10 cellular contexts compared by ENCODE assay signal in genomic region chr17:69358688-69359596, GRCh38. TPM values are rescaled to one million over a fixed set of nuclear protein-coding genes. Genes with fewer than 3 reads are reported as not detected.
DNase-seq lines count a peak whose midpoint lies in the region; ATAC-seq, FAIRE-seq and TF ChIP-seq lines count a peak whose summit lies in the region.
"Had no signal": no experiment of that assay in that cellular context is flagged by ENCODE, and none has a peak within 500 bp of the region (broad histone marks: within the 10 kb centered on the region; RNA-seq: fewer than 3 reads in every experiment).

No MANE protein-coding gene starts in this region.

- peak; percentile 30 for ATAC-seq in activated CD8-positive, alpha-beta memory T cell treated with anti-CD3 and anti-CD28 coated beads, Interleukin-2, amount 10 ng/mL, durations not matched to agents 7 days and 5 days
- ATAC-seq in GM12878 = peak; percentile 72
- ATAC-seq in stimulated activated naive B cell treated with anti-CD40 and anti-IgM and Interleukin-4, amounts not matched to agents 10 μg/mL and 1 μg/mL and 100 μg/mL, for 72 hours (replicated peaks) = peak; percentile 57 to 60
- no peak for ATAC-seq in HG02885 (IDR thresholded peaks at IDR 0.05; ENCODE audit: poor library complexity, unreplicated experiment)
- no peak for ATAC-seq in psoas muscle

- H3K4me2 ChIP-seq in GM12878 (ENCODE audit: control insufficient read depth, insufficient read depth) = no peak overlapping the region

- in situ Hi-C loops in GM12878 (cut with MboI) = no loop called here

- no peaks in the 10 kb centered on the region for H4K20me1 ChIP-seq in GM12878 (ENCODE audit: control insufficient read depth, insufficient read depth)

- H3K4me1 Mint-ChIP-seq in activated CD8-positive, alpha-beta memory T cell treated with anti-CD3 and anti-CD28 coated beads, Interleukin-2, amount 10 ng/mL, durations not matched to agents 7 days and 5 days = peaks cover 10% of the 10 kb centered on the region
- H3K4me1 Mint-ChIP-seq in stimulated activated naive B cell treated with anti-CD40 and anti-IgM and Interleukin-4, amounts not matched to agents 10 μg/mL and 1 μg/mL and 100 μg/mL, for 72 hours = no peaks in the 10 kb centered on the region

- POLR2A ChIA-PET in GM12878 (lab: Charles Lee) = no interaction called here

- H3K79me2 ChIP-seq in GM12878 (ENCODE audit: control insufficient read depth, insufficient read depth, low read length) = no peaks in the 10 kb centered on the region

- no peaks in the 10 kb centered on the region for H3K36me3 Mint-ChIP-seq in activated CD8-positive, alpha-beta memory T cell treated with anti-CD3 and anti-CD28 coated beads, Interleukin-2, amount 10 ng/mL, durations not matched to agents 7 days and 5 days
- H3K36me3 Mint-ChIP-seq in stimulated activated naive B cell treated with anti-CD40 and anti-IgM and Interleukin-4, amounts not matched to agents 10 μg/mL and 1 μg/mL and 100 μg/mL, for 72 hours = no peaks in the 10 kb centered on the region

- TF ChIP-seq EP300 in GM12878 (IDR thresholded peaks at IDR 0.05; ENCODE audit: borderline replicate concordance in 1 of 2, control insufficient read depth in 1 of 2, low read depth in 2 of 2, low read length in 2 of 2) = no peak

- H3K27ac Mint-ChIP-seq in activated CD8-positive, alpha-beta memory T cell treated with anti-CD3 and anti-CD28 coated beads, Interleukin-2, amount 10 ng/mL, durations not matched to agents 7 days and 5 days = no peak overlapping the region
- H3K27ac Mint-ChIP-seq in stimulated activated naive B cell treated with anti-CD40 and anti-IgM and Interleukin-4, amounts not matched to agents 10 μg/mL and 1 μg/mL and 100 μg/mL, for 72 hours = no peak overlapping the region

- H3K27ac ChIP-seq in GM12878 (ENCODE audit: control insufficient read depth, insufficient read depth) = no peak overlapping the region
- H3K27ac ChIP-seq in psoas muscle = no peak overlapping the region

- no peak overlapping the region for H2AFZ ChIP-seq in GM12878 (ENCODE audit: control insufficient read depth, low read depth, low read length)

- TF ChIP-seq RAD21 in GM12878 (IDR thresholded peaks at IDR 0.05; ENCODE audit: insufficient read depth, low read depth, low read length) = peak; percentile 52

- peak; percentile 72 for FAIRE-seq in GM12878 (lab: Jason Lieb, UNC)

- no peaks in the 10 kb centered on the region for H3K9me3 Mint-ChIP-seq in activated CD8-positive, alpha-beta memory T cell treated with anti-CD3 and anti-CD28 coated beads, Interleukin-2, amount 10 ng/mL, durations not matched to agents 7 days and 5 days (ENCODE audit: low read depth)
- H3K9me3 Mint-ChIP-seq in stimulated activated naive B cell treated with anti-CD40 and anti-IgM and Interleukin-4, amounts not matched to agents 10 μg/mL and 1 μg/mL and 100 μg/mL, for 72 hours = no peaks in the 10 kb centered on the region

- CTCF ChIA-PET in activated CD8-positive, alpha-beta memory T cell treated with anti-CD3 and anti-CD28 coated beads, Interleukin-2, amount 10 ng/mL, durations not matched to agents 7 days and 5 days (lab: Charles Lee) = interaction anchor here (0.6 to 2.5 kb wide), 10 partner anchors 9 to 165 kb away, joined by 3 to 11 read pairs (median 4); partner anchors contain the start of genes ABCA5 and MAP2K6
- CTCF ChIA-PET in GM12878 (lab: Yijun Ruan, JAX) = interaction anchor here (0.8 to 4.5 kb wide), 5 partner anchors 35 to 166 kb away, joined by 3 to 18 read pairs (median 4); no protein-coding TSS in a partner anchor

- no TSS peak for BruUV-seq in GM12878 (replicated peaks; lab: Mats Ljungman, UMichigan)

- no peaks in the 10 kb centered on the region for H3K9me3 ChIP-seq in GM12878 (replicated peaks; ENCODE audit: control insufficient read depth, insufficient read depth, low read length)
- no peaks in the 10 kb centered on the region for H3K9me3 ChIP-seq in psoas muscle
- H3K9me3 ChIP-seq: MG63 had no signal

- no peaks in the 10 kb centered on the region for H3K27me3 ChIP-seq in GM12878 (replicated peaks in 1 of 2; ENCODE audit: control insufficient read depth in 2 of 2, insufficient read depth in 2 of 2, low read length in 1 of 2)
- no peaks in the 10 kb centered on the region for H3K27me3 ChIP-seq in psoas muscle (ENCODE audit: insufficient read depth in 3 of 3, low read length in 2 of 3)
- H3K27me3 ChIP-seq: MG63 had no signal

- DNase-seq in activated CD8-positive, alpha-beta memory T cell treated with anti-CD3 and anti-CD28 coated beads, Interleukin-2, amount 10 ng/mL, durations not matched to agents 7 days and 5 days = peak; percentile 47
- no peak for DNase-seq in activated CD8-positive, alpha-beta memory T cell treated with anti-CD3 and anti-CD28 coated beads, Interleukin-2, amount 50 U/mL, for 48 hours
- DNase-seq in LNCaP clone FGC (ENCODE audit: low read depth) (no peak), GM12878 (ENCODE audit: low read depth, low spot score) (peak; percentile 4), psoas muscle (no peak)
- DNase-seq in stimulated activated naive B cell treated with anti-CD40 and anti-IgM and Interleukin-4, amounts not matched to agents 10 μg/mL and 1 μg/mL and 100 μg/mL, for 72 hours = no peak
- no peak for DNase-seq in stimulated activated CD8-positive, alpha-beta memory T cell treated with anti-CD3 and anti-CD28 coated beads, Interleukin-4, amount 100 ng/mL, for 48 hours
- DNase-seq: C1 segment of cervical spinal cord, MG63 had no signal

- H3K4me3 Mint-ChIP-seq in activated CD8-positive, alpha-beta memory T cell treated with anti-CD3 and anti-CD28 coated beads, Interleukin-2, amount 10 ng/mL, durations not matched to agents 7 days and 5 days = no peak overlapping the region
- H3K4me3 Mint-ChIP-seq in stimulated activated naive B cell treated with anti-CD40 and anti-IgM and Interleukin-4, amounts not matched to agents 10 μg/mL and 1 μg/mL and 100 μg/mL, for 72 hours = no peak overlapping the region

- WGBS in GM12878 (ENCODE audit: insufficient coverage, insufficient replicate concordance, low lambda C conversion rate, missing lambda C conversion rate) = 40% methylated on average over 3 of the region's 3 CpGs
- WGBS in psoas muscle, 3 donors = 81 to 86% (median 83%) methylated on average over 3 of the region's 3 CpGs

- SMC1A ChIA-PET in GM12878 (lab: Charles Lee; ENCODE audit: uncharacterized antibody, unreplicated experiment) = interaction anchor here (1.4 to 1.7 kb wide), 2 partner anchors 24 to 37 kb away, joined by 4 to 7 read pairs; no protein-coding TSS in a partner anchor

- RAD21 ChIA-PET in GM12878 (lab: Charles Lee; ENCODE audit: unreplicated experiment) = interaction anchor here (1.2 to 1.3 kb wide), 2 partner anchors 36 to 165 kb away, joined by 3 to 4 read pairs; no protein-coding TSS in a partner anchor

- TF ChIP-seq POLR2A in GM12878 (IDR thresholded peaks at IDR 0.05; ENCODE audit: low read depth, low read length) = no peak

- no peaks in the 10 kb centered on the region for H3K36me3 ChIP-seq in GM12878 (ENCODE audit: control insufficient read depth in 2 of 2, insufficient read depth in 2 of 2, low read length in 1 of 2)
- no peaks in the 10 kb centered on the region for H3K36me3 ChIP-seq in psoas muscle (ENCODE audit: insufficient read depth in 1 of 2, low read depth in 1 of 2)
- H3K36me3 ChIP-seq: MG63 had no signal

- H3K4me3 ChIP-seq in LNCaP clone FGC (ENCODE audit: low read depth, low read length) (no peak overlapping the region), GM12878 (no peak overlapping the region), psoas muscle (no peak overlapping the region)
- H3K4me3 ChIP-seq: MG63 had no signal

- no peak overlapping the region for H3K9ac ChIP-seq in GM12878 (ENCODE audit: control insufficient read depth, insufficient read depth, low read length)

- peaks cover 6% of the 10 kb centered on the region for H3K27me3 Mint-ChIP-seq in activated CD8-positive, alpha-beta memory T cell treated with anti-CD3 and anti-CD28 coated beads, Interleukin-2, amount 10 ng/mL, durations not matched to agents 7 days and 5 days
- H3K27me3 Mint-ChIP-seq in stimulated activated naive B cell treated with anti-CD40 and anti-IgM and Interleukin-4, amounts not matched to agents 10 μg/mL and 1 μg/mL and 100 μg/mL, for 72 hours = peaks cover 11 to 30% of the 10 kb centered on the region in 2 donors

- intact Hi-C loops in GM12878 (cut with micrococcal nuclease; ENCODE audit: unreplicated experiment) = no loop called here
- intact Hi-C loops in psoas muscle (cut with DNase I) = loop anchor here in 1 of 2 donors (10.0 kb wide), 1 partner anchor 146 kb away; no protein-coding TSS in a partner anchor

- H3K4me1 ChIP-seq in GM12878 (ENCODE audit: control insufficient read depth, insufficient read depth, low read length) (no peaks in the 10 kb centered on the region), psoas muscle (peaks cover 6% of the 10 kb centered on the region)

- TF ChIP-seq CTCF in LNCaP clone FGC (IDR thresholded peaks at IDR 0.05; ENCODE audit: control insufficient read depth, extremely low read depth, insufficient read depth) (peak; percentile 33), GM12878 (IDR thresholded peaks at IDR 0.05 in 2 of 3, conservative IDR thresholded peaks at IDR 0.05 in 1 of 3; ENCODE audit: control insufficient read depth in 2 of 3, extremely low read depth in 1 of 3, insufficient read depth in 1 of 3, low read depth in 3 of 3, low read length in 3 of 3) (peak; percentile 42 to 52 (median 46); a peak in 5 of 6 replicates), psoas muscle (IDR thresholded peaks at IDR 0.05) (no peak)

RNA-seq across cellular contexts. Expression of gene ABCA5, which starts 32.0 kb away (rescaled TPM):
- 10 to 100 TPM; 12.8 to 17.5 TPM for total RNA-seq in activated CD8-positive, alpha-beta memory T cell treated with anti-CD3 and anti-CD28 coated beads, Interleukin-2, amount 10 ng/mL, durations not matched to agents 7 days and 5 days
- total RNA-seq in GM12878 (2013; cell fraction: nucleolus; rRNA removed) = 357 and 358 TPM in 2 replicates
- total RNA-seq in GM12878 (2014; rRNA removed) (17.5 and 22.0 TPM in 2 replicates), GM12878 (2014; rRNA removed; fragmentation: Illumina TruSeq; extraction: Trizol) (26.1 and 31.4 TPM in 2 replicates), GM12878 (2021) (15.7 and 17.2 TPM in 2 replicates), psoas muscle (10 to 100 TPM; 54.9 to 81.5 (median 75.0) TPM)
- polyA plus RNA-seq in GM12878 (2011; ENCODE audit: low read depth) = 12.6 TPM
- polyA plus RNA-seq in GM12878 (2011; rRNA removed) (25.4 and 46.9 TPM in 2 replicates), GM12878 (2014; fragmentation: Illumina TruSeq; extraction: Trizol) (14.5 and 22.9 TPM in 2 replicates), GM12878 (2014; fragmentation: Nextera tagmentation; extraction: Ambion mirVana) (10 to 100 TPM; 11.8 to 31.1 TPM), GM12878 (2014; rRNA removed) (12.3 and 15.6 TPM in 2 replicates), GM12878 (2016; fragmentation: Nextera tagmentation; extraction: Ambion mirVana) (10 to 100 TPM; 18.7 to 18.8 TPM), psoas muscle (10 to 100 TPM in 2 of 3 donors, 1 to 10 TPM in 1; 8.7 to 32.3 (median 28.5) TPM)
- 5.0 and 7.0 TPM in 2 replicates for polyA plus RNA-seq in GM12878 (2011; cell fraction: cytosol; rRNA removed)
- 34.9 and 49.2 TPM in 2 replicates for polyA plus RNA-seq in GM12878 (2011; cell fraction: nucleus; rRNA removed)
- polyA plus RNA-seq in GM12878 (2012) = 22.9 and 25.4 TPM in 2 replicates
- 29.2 and 33.4 TPM in 2 replicates for polyA minus RNA-seq in GM12878 (2011; rRNA and poly(A)+ RNA removed)
- polyA minus RNA-seq in GM12878 (2011; cell fraction: cytosol; rRNA and poly(A)+ RNA removed) = 6.0 and 7.5 TPM in 2 replicates
- polyA minus RNA-seq in GM12878 (2011; cell fraction: nucleus; rRNA and poly(A)+ RNA removed) = 41.3 and 65.5 TPM in 2 replicates

RNA-seq across cellular contexts. Expression of gene MAP2K6, which starts 55.6 kb away (rescaled TPM):
- 1 to 10 TPM; 6.3 to 8.8 TPM for total RNA-seq in activated CD8-positive, alpha-beta memory T cell treated with anti-CD3 and anti-CD28 coated beads, Interleukin-2, amount 10 ng/mL, durations not matched to agents 7 days and 5 days
- total RNA-seq in GM12878 (2013; cell fraction: nucleolus; rRNA removed) = 13.7 and 14.6 TPM in 2 replicates
- total RNA-seq in GM12878 (2014; rRNA removed) (24.1 and 32.4 TPM in 2 replicates), GM12878 (2014; rRNA removed; fragmentation: Illumina TruSeq; extraction: Trizol) (19.9 and 22.3 TPM in 2 replicates), GM12878 (2021) (23.5 and 24.6 TPM in 2 replicates), psoas muscle (100 to 1,000 TPM in 1 of 4 donors, 10 to 100 TPM in 3; 32.1 to 102 (median 46.3) TPM)
- polyA plus RNA-seq in GM12878 (2011; ENCODE audit: low read depth) = 14.5 TPM
- polyA plus RNA-seq in GM12878 (2011; rRNA removed) (16.4 and 20.2 TPM in 2 replicates), GM12878 (2014; fragmentation: Illumina TruSeq; extraction: Trizol) (27.5 and 28.1 TPM in 2 replicates), GM12878 (2014; fragmentation: Nextera tagmentation; extraction: Ambion mirVana) (10 to 100 TPM; 61.4 to 70.3 TPM), GM12878 (2014; rRNA removed) (17.8 and 21.1 TPM in 2 replicates), GM12878 (2016; fragmentation: Nextera tagmentation; extraction: Ambion mirVana) (10 to 100 TPM; 15.6 to 16.7 TPM), psoas muscle (100 to 1,000 TPM in 1 of 3 donors, 10 to 100 TPM in 1, 1 to 10 TPM in 1; 6.4 to 127 (median 64.0) TPM)
- polyA plus RNA-seq in GM12878 (2011; cell fraction: cytosol; rRNA removed) = 9.9 and 10.2 TPM in 2 replicates
- 5.8 and 6.8 TPM in 2 replicates for polyA plus RNA-seq in GM12878 (2011; cell fraction: nucleus; rRNA removed)
- 18.7 and 19.2 TPM in 2 replicates for polyA plus RNA-seq in GM12878 (2012)
- 12.7 and 16.5 TPM in 2 replicates for polyA minus RNA-seq in GM12878 (2011; rRNA and poly(A)+ RNA removed)
- polyA minus RNA-seq in GM12878 (2011; cell fraction: cytosol; rRNA and poly(A)+ RNA removed) = 2.8 and 3.3 TPM in 2 replicates
- 7.1 and 7.7 TPM in 2 replicates for polyA minus RNA-seq in GM12878 (2011; cell fraction: nucleus; rRNA and poly(A)+ RNA removed)

Comparison
In these comparisons a context has a peak if more than half of its experiments do, and no peak if none do; other contexts are left out.
1. DNase-seq: peak in activated CD8-positive, alpha-beta memory T cell treated with anti-CD3 and anti-CD28 coated beads, Interleukin-2, amount 10 ng/mL, durations not matched to agents 7 days and 5 days (single experiment) and GM12878 (single experiment); none in activated CD8-positive, alpha-beta memory T cell treated with anti-CD3 and anti-CD28 coated beads, Interleukin-2, amount 50 U/mL, for 48 hours (single experiment), LNCaP clone FGC (single experiment), stimulated activated naive B cell treated with anti-CD40 and anti-IgM and Interleukin-4, amounts not matched to agents 10 μg/mL and 1 μg/mL and 100 μg/mL, for 72 hours (single experiment), psoas muscle (0 of 2) and stimulated activated CD8-positive, alpha-beta memory T cell treated with anti-CD3 and anti-CD28 coated beads, Interleukin-4, amount 100 ng/mL, for 48 hours (single experiment).
2. ATAC-seq: peak in activated CD8-positive, alpha-beta memory T cell treated with anti-CD3 and anti-CD28 coated beads, Interleukin-2, amount 10 ng/mL, durations not matched to agents 7 days and 5 days (single experiment), GM12878 (single experiment) and stimulated activated naive B cell treated with anti-CD40 and anti-IgM and Interleukin-4, amounts not matched to agents 10 μg/mL and 1 μg/mL and 100 μg/mL, for 72 hours (2 of 2); none in HG02885 (single experiment) and psoas muscle (0 of 4).